In genomic region chr4:56637154-56637553, GRCh38 we compare ENCODE assay signal across 17 cellular contexts. TPM values are rescaled to one million over a fixed set of nuclear protein-coding genes. Genes with fewer than 3 reads are reported as not detected.
DNase-seq lines count a peak whose midpoint lies in the region; ATAC-seq and TF ChIP-seq lines count a peak whose summit lies in the region.
"Had no signal": no experiment of that assay in that cellular context is flagged by ENCODE, and none has a peak within 500 bp of the region (broad histone marks: within the 10 kb centered on the region; RNA-seq: fewer than 3 reads in every experiment).

No MANE protein-coding gene starts in this region.

- H3K27ac ChIP-seq in RWPE2 (ENCODE audit: poor library complexity, severe bottlenecking) (peak overlapping the region; percentile 77), A673 (ENCODE audit: low read depth, low read length, poor library complexity, severe bottlenecking) (no peak overlapping the region)
- H3K27ac ChIP-seq: HL-60 had no signal

- peak; percentile 54 for DNase-seq in HPDE6-E6E7 (ENCODE audit: extremely low spot score)
- DNase-seq in RWPE2 (ENCODE audit: low spot score) = no peak
- DNase-seq in renal cortical epithelial cell (ENCODE audit: low read depth) = peak; percentile 27
- no peak for DNase-seq in DMS 273 treated with DMSO at 0.1 percent for 48 hours (lab: John Stamatoyannopoulos, UW)
- no peak for DNase-seq in A673 (ENCODE audit: low spot score)
- no peak for DNase-seq in amniotic stem cell (lab: John Stamatoyannopoulos, UW)
- no peak for DNase-seq in H7
- DNase-seq: C1 segment of cervical spinal cord; Calu3; CD4-positive, alpha-beta T cell; DMS79 treated with DMSO at 0.1 percent for 48 hours; EL; HCEC 1CT had no signal

- no peak overlapping the region for H3K4me3 ChIP-seq in RWPE2 (ENCODE audit: severe bottlenecking)
- no peak overlapping the region for H3K4me3 ChIP-seq in A673 (ENCODE audit: low read depth, low read length, poor library complexity, severe bottlenecking)
- H3K4me3 ChIP-seq in H7 (ENCODE audit: insufficient read depth, low read depth, low read length) = no peak overlapping the region

- H3K27me3 ChIP-seq in RWPE2 (ENCODE audit: insufficient read depth, poor library complexity, severe bottlenecking) (no peaks in the 10 kb centered on the region), A673 (replicated peaks; ENCODE audit: insufficient read depth, low read depth, low read length, poor library complexity) (no peaks in the 10 kb centered on the region), H7 (ENCODE audit: control insufficient read depth, insufficient read depth, low read length) (no peaks in the 10 kb centered on the region; the same call in 1 of the 2 replicates)

- H3K4me1 ChIP-seq in RWPE2 (ENCODE audit: insufficient read depth, poor library complexity, severe bottlenecking) = peaks cover 31% of the 10 kb centered on the region
- no peaks in the 10 kb centered on the region for H3K4me1 ChIP-seq in A673 (ENCODE audit: insufficient read depth, low read length, poor library complexity, severe bottlenecking)

- POLR2A ChIA-PET in A673 (lab: Charles Lee; ENCODE audit: low non-redundant PET) = no interaction called here

- no TSS peak for BruUV-seq in A673 (replicated peaks; lab: Mats Ljungman, UMichigan)

- no peaks in the 10 kb centered on the region for H3K9me3 ChIP-seq in RWPE2 (ENCODE audit: severe bottlenecking)
- H3K9me3 ChIP-seq in A673 (ENCODE audit: low read depth, low read length, poor library complexity, severe bottlenecking) = no peaks in the 10 kb centered on the region

- intact Hi-C loops in A673 (cut with micrococcal nuclease; ENCODE audit: unreplicated experiment) = no loop called here

- H3K36me3 ChIP-seq in RWPE2 (ENCODE audit: low read depth) = no peaks in the 10 kb centered on the region
- no peaks in the 10 kb centered on the region for H3K36me3 ChIP-seq in A673 (ENCODE audit: insufficient read depth, low read length, poor library complexity, severe bottlenecking)
- H3K36me3 ChIP-seq in H7 (replicated peaks; ENCODE audit: control insufficient read depth, insufficient read depth, low read length) = no peaks in the 10 kb centered on the region

- CTCF ChIA-PET in A673 (lab: Charles Lee) = no interaction called here

- ATAC-seq in RWPE2 (ENCODE audit: low read depth) (peak; percentile 80), esophagus mucosa (peak; percentile 95)

- TF ChIP-seq CTCF in RWPE2 (IDR thresholded peaks at IDR 0.05; ENCODE audit: poor library complexity, severe bottlenecking) (no peak), A673 (conservative IDR thresholded peaks at IDR 0.05; ENCODE audit: low read depth, low read length) (no peak)

RNA-seq across cellular contexts. Expression of gene HOPX, which starts 43.9 kb away (rescaled TPM):
- total RNA-seq in esophagus mucosa = 249 TPM
- total RNA-seq in renal cortical epithelial cell = 1.2 and 7.5 TPM in 2 replicates
- total RNA-seq in A673 (2021) = not detected in 2 replicates
- not detected in 2 replicates for total RNA-seq in H7 (2014; rRNA removed; shearing (Covaris generic))
- total RNA-seq: A172, Calu3, H1 had no signal

Comparison
In these comparisons a context has a peak if more than half of its experiments do, and no peak if none do; other contexts are left out.
1. DNase-seq: peak in HPDE6-E6E7 (single experiment) and renal cortical epithelial cell (single experiment); none in RWPE2 (single experiment), DMS 273 treated with DMSO at 0.1 percent for 48 hours (single experiment), A673 (single experiment), amniotic stem cell (single experiment) and H7 (single experiment).
2. RNA of gene HOPX, which starts 43.9 kb away (total RNA-seq): 249 TPM in esophagus mucosa (single experiment); 1.2 to 7.5 TPM in renal cortical epithelial cell, not detected in A673 and not detected in H7; every median in the first group is over 10 times any median in the second.